ENCODE assay signal across 9 cellular contexts in the genomic region with DNA sequence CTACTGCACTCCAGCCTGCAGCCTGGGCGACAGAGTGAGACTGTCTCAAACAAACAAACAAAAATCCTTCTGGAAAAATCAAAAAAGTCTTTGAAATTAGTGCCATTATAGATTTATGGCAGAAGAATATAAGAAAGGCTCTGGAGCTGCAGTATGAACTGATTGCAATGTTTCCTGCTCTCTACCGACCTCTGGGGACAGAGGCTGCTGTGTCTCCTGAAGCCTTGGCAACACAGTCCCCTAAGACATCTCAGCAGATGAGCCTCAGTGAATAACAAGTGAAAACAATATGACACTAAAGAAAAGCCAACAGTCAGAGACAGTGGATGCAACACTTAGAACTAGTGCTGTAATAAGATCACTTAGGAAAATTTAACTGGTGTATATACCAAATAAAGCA.
A peak's percentile ranks its signal among the peaks of the same experiment; 100 is the strongest.
DNase-seq lines count a peak whose midpoint lies in the region; ATAC-seq lines count a peak whose summit lies in the region.
"Had no signal": no experiment of that assay in that cellular context is flagged by ENCODE, and none has a peak within 500 bp of the region (broad histone marks: within the 10 kb centered on the region; RNA-seq: fewer than 3 reads in every experiment).

No MANE protein-coding gene starts in this region.

- peak; percentile 9 for DNase-seq in NCI-H510A treated with DMSO at 0.1 percent for 48 hours (lab: John Stamatoyannopoulos, UW)
- DNase-seq in NCI-H510A (lab: John Stamatoyannopoulos, UW), result no peak
- DNase-seq in NCI-H69 (lab: John Stamatoyannopoulos, UW), result peak; percentile 5
- peak; percentile 50 for DNase-seq in ecto neural progenitor cell (ENCODE audit: low spot score)
- DNase-seq in retina, result peak; percentile 26
- no peak for DNase-seq in stimulated activated CD4-positive, alpha-beta T cell treated with anti-CD3 and anti-CD28 coated beads, Interleukin-4, amount 100 ng/mL, for 24 hours
- no peak for DNase-seq in NCI-H2029 (lab: John Stamatoyannopoulos, UW)
- DNase-seq: activated CD4-positive, alpha-beta T cell treated with anti-CD3 and anti-CD28 coated beads for 48 hours had no signal

- ATAC-seq in HG03378 (IDR thresholded peaks at IDR 0.05; ENCODE audit: unreplicated experiment), result no peak

Comparison
In these comparisons a context has a peak if more than half of its experiments do, and no peak if none do; other contexts are left out.
1. DNase-seq: peak in NCI-H510A treated with DMSO at 0.1 percent for 48 hours (single experiment), NCI-H69 (single experiment), ecto neural progenitor cell (single experiment) and retina (single experiment); none in NCI-H510A (single experiment), stimulated activated CD4-positive, alpha-beta T cell treated with anti-CD3 and anti-CD28 coated beads, Interleukin-4, amount 100 ng/mL, for 24 hours (single experiment) and NCI-H2029 (single experiment).